ENCODE assay signal across 8 cellular contexts in the genomic region with DNA sequence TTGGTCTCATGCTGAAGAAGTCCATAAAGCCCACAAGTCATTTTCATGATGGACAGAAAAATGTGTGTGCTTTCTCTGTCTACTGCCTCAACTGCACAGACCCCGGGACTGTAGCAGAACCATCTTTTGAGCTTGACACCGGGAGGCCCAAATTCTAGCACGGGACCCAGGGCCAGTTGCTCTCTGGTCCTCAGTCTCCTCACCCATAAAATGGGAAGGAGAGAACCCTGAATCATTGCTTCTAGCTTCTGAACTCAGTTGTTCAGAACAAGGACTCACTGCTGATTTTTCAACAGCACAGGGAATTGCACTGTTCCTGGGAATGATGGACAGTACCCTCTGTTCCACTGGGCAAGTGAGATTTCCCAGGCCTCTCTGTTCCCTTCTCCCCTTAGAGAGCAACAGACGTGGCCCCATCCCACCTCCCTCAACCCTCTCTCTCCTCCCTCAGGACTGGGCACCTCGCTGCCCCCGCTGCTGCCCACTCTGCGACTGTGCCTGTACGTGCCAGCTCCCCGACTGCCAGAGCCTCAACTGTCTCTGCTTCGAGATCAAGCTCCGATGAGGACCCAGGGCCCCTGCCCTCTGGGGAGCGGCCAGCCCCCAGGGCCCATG. TPM values are rescaled to one million over a fixed set of nuclear protein-coding genes. Genes with fewer than 3 reads are reported as not detected.
DNase-seq lines count a peak whose midpoint lies in the region; ATAC-seq and TF ChIP-seq lines count a peak whose summit lies in the region.

No MANE protein-coding gene starts in this region.

- H2BK5ac ChIP-seq in mesenchymal stem cell (ENCODE audit: low read depth, low read length, poor library complexity, severe bottlenecking), result no peak overlapping the region

- peak overlapping the region; percentile 39 to 99 for H3K4ac ChIP-seq in mesenchymal stem cell (ENCODE audit: low read depth in 1 of 2, low read length in 2 of 2)

- H3K4me3 ChIP-seq in cardiac muscle cell, result peak overlapping the region; percentile 85
- H3K4me3 ChIP-seq in ascending aorta, result peak overlapping the region; percentile 66 to 92
- H3K4me3 ChIP-seq in mesenchymal stem cell (ENCODE audit: insufficient read depth in 1 of 2, low read depth in 1 of 2, low read length in 2 of 2), result peak overlapping the region; percentile 34 to 98
- peak overlapping the region; percentile 87 for H3K4me3 ChIP-seq in upper lobe of right lung

- intact Hi-C loops in cardiac septum (cut with DNase I) (no loop called here), ascending aorta (cut with DNase I) (loop anchor here (10.0 kb wide), 1 partner anchor 591 kb away; the partner anchor contains the start of genes FBRS and PRR14), upper lobe of right lung (cut with DNase I) (no loop called here)

- H3K27me3 ChIP-seq in cardiac muscle cell, result no peaks in the 10 kb centered on the region
- no peaks in the 10 kb centered on the region for H3K27me3 ChIP-seq in ascending aorta
- H3K27me3 ChIP-seq in mesenchymal stem cell (ENCODE audit: control insufficient read depth in 1 of 2, insufficient read depth in 1 of 2, low read length in 2 of 2), result no peaks in the 10 kb centered on the region
- H3K27me3 ChIP-seq in upper lobe of right lung, result no peaks in the 10 kb centered on the region

- no peak overlapping the region for H3K23ac ChIP-seq in mesenchymal stem cell (ENCODE audit: low read length in 2 of 2)

- H3K36me3 ChIP-seq in cardiac muscle cell (peaks cover 16% of the 10 kb centered on the region), ascending aorta (peaks cover 12 to 14% of the 10 kb centered on the region in 2 donors), mesenchymal stem cell (ENCODE audit: control insufficient read depth in 1 of 2, insufficient read depth in 2 of 2, low read depth in 1 of 2, low read length in 2 of 2) (peaks cover 27 to 35% of the 10 kb centered on the region in 2 experiments), upper lobe of right lung (peaks cover 16% of the 10 kb centered on the region)

- H3K4me1 ChIP-seq in cardiac muscle cell (ENCODE audit: low read depth) (peaks cover 41% of the 10 kb centered on the region), ascending aorta (peaks cover 16 to 31% of the 10 kb centered on the region in 2 donors), mesenchymal stem cell (ENCODE audit: control insufficient read depth, insufficient read depth, low read depth, low read length) (peaks cover 18% of the 10 kb centered on the region), upper lobe of right lung (peaks cover 27% of the 10 kb centered on the region)

- H3K4me2 ChIP-seq in mesenchymal stem cell (ENCODE audit: low read length, poor library complexity, severe bottlenecking), result peak overlapping the region; percentile 64

- ATAC-seq in upper lobe of right lung, result no peak

- H2AFZ ChIP-seq in mesenchymal stem cell (ENCODE audit: low read depth, low read length), result peak overlapping the region; percentile 36

- H3K18ac ChIP-seq in mesenchymal stem cell (ENCODE audit: low read depth in 1 of 2, low read length in 2 of 2), result peak overlapping the region; percentile 82 to 92

- H2BK15ac ChIP-seq in mesenchymal stem cell (ENCODE audit: low read depth, poor library complexity, severe bottlenecking), result peak overlapping the region; percentile 15

- peak overlapping the region; percentile 21 for H2AK5ac ChIP-seq in mesenchymal stem cell (ENCODE audit: low read length, severe bottlenecking)

- H2BK12ac ChIP-seq in mesenchymal stem cell (ENCODE audit: low read length in 2 of 2), result peak overlapping the region in 1 of 2 experiments; percentile 80

- peak overlapping the region; percentile 92 for H3K27ac ChIP-seq in cardiac muscle cell
- peak overlapping the region; percentile 97 to 99 for H3K27ac ChIP-seq in ascending aorta
- H3K27ac ChIP-seq in mesenchymal stem cell (ENCODE audit: low read length, poor library complexity, severe bottlenecking), result peak overlapping the region; percentile 97
- peak overlapping the region; percentile 99 for H3K27ac ChIP-seq in upper lobe of right lung

- H3K9me3 ChIP-seq in cardiac muscle cell (ENCODE audit: low read depth) (no peaks in the 10 kb centered on the region), ascending aorta (no peaks in the 10 kb centered on the region), mesenchymal stem cell (ENCODE audit: control insufficient read depth, low read length) (no peaks in the 10 kb centered on the region), upper lobe of right lung (no peaks in the 10 kb centered on the region)

- H2BK120ac ChIP-seq in mesenchymal stem cell (ENCODE audit: low read depth, low read length), result peak overlapping the region; percentile 8

- H3K9ac ChIP-seq in mesenchymal stem cell (ENCODE audit: low read length), result peak overlapping the region; percentile 100

- peak overlapping the region; percentile 89 for H4K91ac ChIP-seq in mesenchymal stem cell (ENCODE audit: low read length)

- WGBS in mesenchymal stem cell, result 72% methylated on average over 12 of the region's 12 CpGs

- DNase-seq in cardiac muscle cell (ENCODE audit: low read depth in 1 of 2, low spot score in 1 of 2) (no peak), cardiac septum (ENCODE audit: low spot score) (no peak), ascending aorta (ENCODE audit: low spot score in 2 of 2) (no peak), mesenchymal stem cell (no peak), upper lobe of right lung (no peak), GM10266 (ENCODE audit: extremely low spot score) (no peak)
- no peak for DNase-seq in stimulated activated CD4-positive, alpha-beta T cell treated with anti-CD3 and anti-CD28 coated beads, Interleukin-2, amount 100 ng/mL, for 48 hours
- DNase-seq in central memory CD4-positive, alpha-beta T cell, result no peak

- peaks cover 3% of the 10 kb centered on the region for H3K79me1 ChIP-seq in mesenchymal stem cell (replicated peaks; ENCODE audit: low read length, poor library complexity, severe bottlenecking)

- H4K8ac ChIP-seq in mesenchymal stem cell (ENCODE audit: low read length), result peak overlapping the region; percentile 71

- TF ChIP-seq CTCF in cardiac muscle cell (IDR thresholded peaks at IDR 0.05; ENCODE audit: low read depth, low read length) (no peak), ascending aorta (IDR thresholded peaks at IDR 0.05) (no peak), upper lobe of right lung (IDR thresholded peaks at IDR 0.05) (no peak), GM10266 (IDR thresholded peaks at IDR 0.05; ENCODE audit: control insufficient read depth, insufficient read depth, low read depth, missing control alignments) (no peak)

- peak overlapping the region in 1 of 2 experiments; percentile 56 for H3K14ac ChIP-seq in mesenchymal stem cell (ENCODE audit: low read length in 2 of 2)

RNA-seq across cellular contexts. Expression of gene ALDOA, which starts 2.2 kb away (rescaled TPM):
- total RNA-seq in cardiac muscle cell, result 3,852 and 5,767 TPM in 2 replicates
- polyA plus RNA-seq in cardiac muscle cell, result 5,441 and 6,816 TPM in 2 replicates
- 3,068 TPM for total RNA-seq in cardiac septum
- 1,202 TPM for total RNA-seq in ascending aorta
- polyA plus RNA-seq in mesenchymal stem cell (2013, experiment 1 of 2), result 915 TPM
- polyA plus RNA-seq in mesenchymal stem cell (2013, experiment 2 of 2), result 888 TPM
- 689 TPM for total RNA-seq in upper lobe of right lung

RNA-seq across cellular contexts. Expression of gene PPP4C, which starts 12.4 kb away (rescaled TPM):
- total RNA-seq in cardiac muscle cell (94.3 and 134 TPM in 2 replicates), cardiac septum (44.1 TPM), ascending aorta (50.7 TPM), upper lobe of right lung (74.2 TPM)
- 217 and 225 TPM in 2 replicates for polyA plus RNA-seq in cardiac muscle cell
- polyA plus RNA-seq in mesenchymal stem cell (2013, experiment 1 of 2), result 94.1 TPM
- 95.2 TPM for polyA plus RNA-seq in mesenchymal stem cell (2013, experiment 2 of 2)

RNA-seq across cellular contexts. Expression of gene TBX6, which starts 28.3 kb away (rescaled TPM):
- 1.6 and 5.0 TPM in 2 replicates for total RNA-seq in cardiac muscle cell
- polyA plus RNA-seq in cardiac muscle cell, result 2.2 and 8.9 TPM in 2 replicates
- total RNA-seq in cardiac septum, result 0.57 TPM
- total RNA-seq in ascending aorta, result 0.75 TPM
- polyA plus RNA-seq in mesenchymal stem cell (2013, experiment 1 of 2), result 0.28 TPM
- polyA plus RNA-seq in mesenchymal stem cell (2013, experiment 2 of 2), result 0.29 TPM
- 1.4 TPM for total RNA-seq in upper lobe of right lung

RNA-seq across cellular contexts. Expression of gene TLCD3B, which starts 32.3 kb away (rescaled TPM):
- total RNA-seq in cardiac muscle cell, result 0.21 and 0.36 TPM in 2 replicates
- polyA plus RNA-seq in cardiac muscle cell, result not detected in 2 replicates
- not detected for total RNA-seq in cardiac septum
- not detected for total RNA-seq in ascending aorta
- polyA plus RNA-seq in mesenchymal stem cell (2013, experiment 1 of 2), result 0.08 TPM
- 0.05 TPM for polyA plus RNA-seq in mesenchymal stem cell (2013, experiment 2 of 2)
- not detected for total RNA-seq in upper lobe of right lung

RNA-seq across cellular contexts. Expression of gene YPEL3, which starts 32.6 kb away (rescaled TPM):
- 67.1 and 107 TPM in 2 replicates for total RNA-seq in cardiac muscle cell
- polyA plus RNA-seq in cardiac muscle cell, result 115 and 143 TPM in 2 replicates
- 43.2 TPM for total RNA-seq in cardiac septum
- total RNA-seq in ascending aorta, result 98.6 TPM
- 36.0 TPM for polyA plus RNA-seq in mesenchymal stem cell (2013, experiment 1 of 2)
- polyA plus RNA-seq in mesenchymal stem cell (2013, experiment 2 of 2), result 34.5 TPM
- 93.6 TPM for total RNA-seq in upper lobe of right lung
